In genomic region chr17:42632949-42633444, GRCh38 we compare ENCODE assay signal across 1 cellular context.
TF ChIP-seq lines count a peak whose summit lies in the region.

No MANE protein-coding gene starts in this region.

TF ChIP-seq in K562, 482 proteins besides CTCF, POLR2A, EP300 and RAD21 (continued from another document and continues in another):
- peak; percentile 94 for TF ChIP-seq ZBTB17 (CRISPR knock-in tag; IDR thresholded peaks at IDR 0.05)
- no peak for TF ChIP-seq THAP7 (CRISPR knock-in tag; IDR thresholded peaks at IDR 0.05)
- peak; percentile 75; the same call in 1 of the 2 replicates for TF ChIP-seq CC2D1A (IDR thresholded peaks at IDR 0.05)
- no peak for TF ChIP-seq NUFIP1 (IDR thresholded peaks at IDR 0.05; ENCODE audit: partially characterized antibody)
- no peak for TF ChIP-seq EHMT2 (IDR thresholded peaks at IDR 0.05)
- no peak for TF ChIP-seq ZNF717 (CRISPR knock-in tag; IDR thresholded peaks at IDR 0.05)
- no peak for TF ChIP-seq BRF1 (IDR thresholded peaks at IDR 0.05; ENCODE audit: borderline replicate concordance, extremely low read depth, insufficient read length)
- no peak for TF ChIP-seq FOXJ3 (CRISPR knock-in tag; IDR thresholded peaks at IDR 0.05)
- no peak for TF ChIP-seq GTF3C2 (IDR thresholded peaks at IDR 0.05; ENCODE audit: borderline replicate concordance, extremely low read depth, insufficient read length)
- TF ChIP-seq KDM5B (IDR thresholded peaks at IDR 0.05; ENCODE audit: insufficient replicate concordance, low read depth, low read length): no peak
- TF ChIP-seq HDAC8 (tag; IDR thresholded peaks at IDR 0.05): no peak
- 0 out of 2 replicates have a peak, but pooled peaks have one; percentile 21 for TF ChIP-seq RBFOX2 (IDR thresholded peaks at IDR 0.05; ENCODE audit: low read depth, low read length)
- TF ChIP-seq ZBTB11 (CRISPR knock-in tag; IDR thresholded peaks at IDR 0.05): peak in 1 of 3 experiments; percentile 57; a peak in 2 of 6 replicates
- no peak; a peak in 1 of 3 replicates for TF ChIP-seq CBX3 (IDR thresholded peaks at IDR 0.05; ENCODE audit: borderline replicate concordance in 1 of 2, low read length in 2 of 2)
- TF ChIP-seq HMG20B (CRISPR knock-in tag; IDR thresholded peaks at IDR 0.05): no peak
- TF ChIP-seq NCOA4 (IDR thresholded peaks at IDR 0.05; ENCODE audit: partially characterized antibody): no peak
- no peak for TF ChIP-seq ZNF695 (CRISPR knock-in tag; IDR thresholded peaks at IDR 0.05)
- peak; percentile 56 for TF ChIP-seq MTA2 (IDR thresholded peaks at IDR 0.05; ENCODE audit: low read depth)
- no peak for TF ChIP-seq ZNF263 (CRISPR knock-in tag; IDR thresholded peaks at IDR 0.05; ENCODE audit: borderline replicate concordance)
- peak; percentile 41 to 62; a peak in 2 of 4 replicates for TF ChIP-seq FOXK2 (conservative IDR thresholded peaks at IDR 0.05 in 1 of 2, IDR thresholded peaks at IDR 0.05 in 1 of 2; ENCODE audit: low read depth in 2 of 2)
- TF ChIP-seq POLR3G (IDR thresholded peaks at IDR 0.05; ENCODE audit: extremely low read depth, insufficient read length, insufficient replicate concordance): no peak
- TF ChIP-seq NFATC3 (IDR thresholded peaks at IDR 0.05): no peak
- TF ChIP-seq BRD9 (IDR thresholded peaks at IDR 0.05; ENCODE audit: low read depth, partially characterized antibody): no peak
- TF ChIP-seq, protein P1, sequence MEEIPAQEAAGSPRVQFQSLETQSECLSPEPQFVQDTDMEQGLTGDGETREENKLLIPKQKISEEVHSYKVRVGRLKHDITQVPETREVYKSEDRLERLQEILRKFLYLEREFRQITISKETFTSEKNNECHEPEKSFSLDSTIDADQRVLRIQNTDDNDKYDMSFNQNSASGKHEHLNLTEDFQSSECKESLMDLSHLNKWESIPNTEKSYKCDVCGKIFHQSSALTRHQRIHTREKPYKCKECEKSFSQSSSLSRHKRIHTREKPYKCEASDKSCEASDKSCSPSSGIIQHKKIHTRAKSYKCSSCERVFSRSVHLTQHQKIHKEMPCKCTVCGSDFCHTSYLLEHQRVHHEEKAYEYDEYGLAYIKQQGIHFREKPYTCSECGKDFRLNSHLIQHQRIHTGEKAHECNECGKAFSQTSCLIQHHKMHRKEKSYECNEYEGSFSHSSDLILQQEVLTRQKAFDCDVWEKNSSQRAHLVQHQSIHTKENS (CRISPR knock-in tag; IDR thresholded peaks at IDR 0.05): no peak
- 0 out of 2 replicates have a peak, but pooled peaks have one; percentile 14 for TF ChIP-seq CREB3L1 (IDR thresholded peaks at IDR 0.05; ENCODE audit: borderline replicate concordance, low read depth)
- TF ChIP-seq, protein P2, sequence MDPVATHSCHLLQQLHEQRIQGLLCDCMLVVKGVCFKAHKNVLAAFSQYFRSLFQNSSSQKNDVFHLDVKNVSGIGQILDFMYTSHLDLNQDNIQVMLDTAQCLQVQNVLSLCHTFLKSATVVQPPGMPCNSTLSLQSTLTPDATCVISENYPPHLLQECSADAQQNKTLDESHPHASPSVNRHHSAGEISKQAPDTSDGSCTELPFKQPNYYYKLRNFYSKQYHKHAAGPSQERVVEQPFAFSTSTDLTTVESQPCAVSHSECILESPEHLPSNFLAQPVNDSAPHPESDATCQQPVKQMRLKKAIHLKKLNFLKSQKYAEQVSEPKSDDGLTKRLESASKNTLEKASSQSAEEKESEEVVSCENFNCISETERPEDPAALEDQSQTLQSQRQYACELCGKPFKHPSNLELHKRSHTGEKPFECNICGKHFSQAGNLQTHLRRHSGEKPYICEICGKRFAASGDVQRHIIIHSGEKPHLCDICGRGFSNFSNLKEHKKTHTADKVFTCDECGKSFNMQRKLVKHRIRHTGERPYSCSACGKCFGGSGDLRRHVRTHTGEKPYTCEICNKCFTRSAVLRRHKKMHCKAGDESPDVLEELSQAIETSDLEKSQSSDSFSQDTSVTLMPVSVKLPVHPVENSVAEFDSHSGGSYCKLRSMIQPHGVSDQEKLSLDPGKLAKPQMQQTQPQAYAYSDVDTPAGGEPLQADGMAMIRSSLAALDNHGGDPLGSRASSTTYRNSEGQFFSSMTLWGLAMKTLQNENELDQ (CRISPR knock-in tag; IDR thresholded peaks at IDR 0.05; ENCODE audit: borderline replicate concordance): no peak
- TF ChIP-seq ZNF408 (CRISPR knock-in tag; IDR thresholded peaks at IDR 0.05; ENCODE audit: low read depth): no peak
- TF ChIP-seq KLF16 (IDR thresholded peaks at IDR 0.05): peak; percentile 94
- TF ChIP-seq, protein P3, sequence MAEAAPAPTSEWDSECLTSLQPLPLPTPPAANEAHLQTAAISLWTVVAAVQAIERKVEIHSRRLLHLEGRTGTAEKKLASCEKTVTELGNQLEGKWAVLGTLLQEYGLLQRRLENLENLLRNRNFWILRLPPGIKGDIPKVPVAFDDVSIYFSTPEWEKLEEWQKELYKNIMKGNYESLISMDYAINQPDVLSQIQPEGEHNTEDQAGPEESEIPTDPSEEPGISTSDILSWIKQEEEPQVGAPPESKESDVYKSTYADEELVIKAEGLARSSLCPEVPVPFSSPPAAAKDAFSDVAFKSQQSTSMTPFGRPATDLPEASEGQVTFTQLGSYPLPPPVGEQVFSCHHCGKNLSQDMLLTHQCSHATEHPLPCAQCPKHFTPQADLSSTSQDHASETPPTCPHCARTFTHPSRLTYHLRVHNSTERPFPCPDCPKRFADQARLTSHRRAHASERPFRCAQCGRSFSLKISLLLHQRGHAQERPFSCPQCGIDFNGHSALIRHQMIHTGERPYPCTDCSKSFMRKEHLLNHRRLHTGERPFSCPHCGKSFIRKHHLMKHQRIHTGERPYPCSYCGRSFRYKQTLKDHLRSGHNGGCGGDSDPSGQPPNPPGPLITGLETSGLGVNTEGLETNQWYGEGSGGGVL (CRISPR knock-in tag; IDR thresholded peaks at IDR 0.05): no peak
- no peak for TF ChIP-seq PTRF (tag; IDR thresholded peaks at IDR 0.05)
- TF ChIP-seq, protein P4, sequence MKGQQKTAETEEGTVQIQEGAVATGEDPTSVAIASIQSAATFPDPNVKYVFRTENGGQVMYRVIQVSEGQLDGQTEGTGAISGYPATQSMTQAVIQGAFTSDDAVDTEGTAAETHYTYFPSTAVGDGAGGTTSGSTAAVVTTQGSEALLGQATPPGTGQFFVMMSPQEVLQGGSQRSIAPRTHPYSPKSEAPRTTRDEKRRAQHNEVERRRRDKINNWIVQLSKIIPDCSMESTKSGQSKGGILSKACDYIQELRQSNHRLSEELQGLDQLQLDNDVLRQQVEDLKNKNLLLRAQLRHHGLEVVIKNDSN (CRISPR knock-in tag; IDR thresholded peaks at IDR 0.05): no peak
- TF ChIP-seq U2AF1 (optimal IDR thresholded peaks at IDR 0.05; ENCODE audit: low read depth, low read length): no peak
- no peak for TF ChIP-seq CLOCK (CRISPR knock-in tag; IDR thresholded peaks at IDR 0.05; ENCODE audit: borderline replicate concordance)
- no peak for TF ChIP-seq MAFK (IDR thresholded peaks at IDR 0.05; ENCODE audit: low read length)
- TF ChIP-seq ILK (tag; IDR thresholded peaks at IDR 0.05; ENCODE audit: borderline replicate concordance, low read depth): no peak
- no peak for TF ChIP-seq KAT2B (IDR thresholded peaks at IDR 0.05; ENCODE audit: low read depth, low read length)
- peak; percentile 69 for TF ChIP-seq BCOR (IDR thresholded peaks at IDR 0.05)
- TF ChIP-seq ESRRA (IDR thresholded peaks at IDR 0.05; ENCODE audit: borderline replicate concordance, low read depth): peak; percentile 76
- no peak for TF ChIP-seq MCM3 (IDR thresholded peaks at IDR 0.05)
